ENCODE assay signal across 1 cellular context in genomic region chr22:42079319-42080251, GRCh38.
TF ChIP-seq lines count a peak whose summit lies in the region.

A gene with protein sequence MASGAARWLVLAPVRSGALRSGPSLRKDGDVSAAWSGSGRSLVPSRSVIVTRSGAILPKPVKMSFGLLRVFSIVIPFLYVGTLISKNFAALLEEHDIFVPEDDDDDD (plus strand): TSS chr22:42079700. CDS start chr22:42079769, 69 bp downstream.

TF ChIP-seq in HepG2, 621 proteins besides CTCF, POLR2A, EP300 and RAD21 (continued from another document and continues in another):
- TF ChIP-seq HCFC1 (IDR thresholded peaks at IDR 0.05; ENCODE audit: low read depth, low read length) (no peak), MTERF4 (CRISPR knock-in tag; IDR thresholded peaks at IDR 0.05) (no peak), MTF2 (CRISPR knock-in tag; IDR thresholded peaks at IDR 0.05; ENCODE audit: borderline replicate concordance) (peak; percentile 33; the same call in 1 of the 2 replicates), ZNF773 (CRISPR knock-in tag; IDR thresholded peaks at IDR 0.05; ENCODE audit: borderline replicate concordance) (no peak), TFAP4 (IDR thresholded peaks at IDR 0.05; ENCODE audit: borderline replicate concordance, low read depth) (0 out of 2 replicates have a peak, but pooled peaks have one; percentile 8), RXRA (CRISPR knock-in tag; IDR thresholded peaks at IDR 0.05) (peak; percentile 71; the same call in 1 of the 2 replicates), TBL1XR1 (IDR thresholded peaks at IDR 0.05; ENCODE audit: borderline replicate concordance, low read length, partially characterized antibody) (no peak), SMAD1 (CRISPR knock-in tag; IDR thresholded peaks at IDR 0.05; ENCODE audit: borderline replicate concordance, low read depth) (peak; percentile 59; the same call in 1 of the 2 replicates), ZNF484 (CRISPR knock-in tag; IDR thresholded peaks at IDR 0.05; ENCODE audit: borderline replicate concordance, low read depth) (no peak), ZNF572 (CRISPR knock-in tag; IDR thresholded peaks at IDR 0.05) (peak; percentile 87; the same call in 1 of the 2 replicates), MATR3 (CRISPR knock-in tag; IDR thresholded peaks at IDR 0.05) (no peak), ZMYM3 (CRISPR knock-in tag; IDR thresholded peaks at IDR 0.05) (peak; percentile 43), SNAPC2 (CRISPR knock-in tag; IDR thresholded peaks at IDR 0.05) (peak; percentile 57; the same call in 1 of the 2 replicates), ZNF800 (CRISPR knock-in tag; IDR thresholded peaks at IDR 0.05) (peak; percentile 85), HDAC2 (CRISPR knock-in tag; IDR thresholded peaks at IDR 0.05) (0 out of 2 replicates have a peak, but pooled peaks have one; percentile 26), CENPX (CRISPR knock-in tag; IDR thresholded peaks at IDR 0.05) (no peak), ZNF615 (CRISPR knock-in tag; IDR thresholded peaks at IDR 0.05; ENCODE audit: borderline replicate concordance) (no peak), ZFAT (CRISPR knock-in tag; conservative IDR thresholded peaks at IDR 0.05) (peak; percentile 64; the same call in 1 of the 2 replicates), ZNF614 (CRISPR knock-in tag; IDR thresholded peaks at IDR 0.05; ENCODE audit: borderline replicate concordance) (peak; percentile 30; the same call in 1 of the 2 replicates), THAP8 (CRISPR knock-in tag; IDR thresholded peaks at IDR 0.05; ENCODE audit: borderline replicate concordance) (no peak), ZFP37 (CRISPR knock-in tag; IDR thresholded peaks at IDR 0.05; ENCODE audit: borderline replicate concordance) (0 out of 2 replicates have a peak, but pooled peaks have one; percentile 31), PHF8 (CRISPR knock-in tag; IDR thresholded peaks at IDR 0.05) (peak; percentile 91), ZNF136 (CRISPR knock-in tag; IDR thresholded peaks at IDR 0.05; ENCODE audit: low read depth) (no peak), ZNF607 (CRISPR knock-in tag; IDR thresholded peaks at IDR 0.05; ENCODE audit: borderline replicate concordance) (peak; percentile 89), SKI (IDR thresholded peaks at IDR 0.05; ENCODE audit: partially characterized antibody) (no peak), AKAP8 (CRISPR knock-in tag; IDR thresholded peaks at IDR 0.05) (0 out of 2 replicates have a peak, but pooled peaks have one; percentile 6), HMGXB3 (CRISPR knock-in tag; IDR thresholded peaks at IDR 0.05; ENCODE audit: borderline replicate concordance) (no peak), DR1 (CRISPR knock-in tag; IDR thresholded peaks at IDR 0.05) (peak; percentile 38; the same call in 1 of the 2 replicates), SP1 (IDR thresholded peaks at IDR 0.05) (no peak), SP1 (CRISPR knock-in tag; IDR thresholded peaks at IDR 0.05) (peak; percentile 23; the same call in 1 of the 2 replicates), TOE1 (CRISPR knock-in tag; IDR thresholded peaks at IDR 0.05) (no peak), HHEX (CRISPR knock-in tag; IDR thresholded peaks at IDR 0.05) (no peak), ZNF510 (CRISPR knock-in tag; IDR thresholded peaks at IDR 0.05; ENCODE audit: low read depth) (peak; percentile 78; the same call in 1 of the 2 replicates), ZNF652 (CRISPR knock-in tag; IDR thresholded peaks at IDR 0.05; ENCODE audit: borderline replicate concordance, low read depth) (no peak; the same call in 1 of the 2 replicates), KLF11 (CRISPR knock-in tag; IDR thresholded peaks at IDR 0.05) (0 out of 2 replicates have a peak, but pooled peaks have one; percentile 78), TOPORS (CRISPR knock-in tag; IDR thresholded peaks at IDR 0.05) (no peak), ZNF772 (CRISPR knock-in tag; IDR thresholded peaks at IDR 0.05) (no peak), ATF3 (CRISPR knock-in tag; IDR thresholded peaks at IDR 0.05) (no peak), IKZF4 (CRISPR knock-in tag; IDR thresholded peaks at IDR 0.05; ENCODE audit: borderline replicate concordance, low read depth, not compliant biosample characterization) (no peak), ZNF296 (CRISPR knock-in tag; conservative IDR thresholded peaks at IDR 0.05) (no peak), ZNF317 (CRISPR knock-in tag; IDR thresholded peaks at IDR 0.05) (peak; percentile 86), POLR2AphosphoS5 (IDR thresholded peaks at IDR 0.05; ENCODE audit: low read depth, low read length) (peak; percentile 75), STAG1 (CRISPR knock-in tag; IDR thresholded peaks at IDR 0.05) (no peak), SATB2 (CRISPR knock-in tag; IDR thresholded peaks at IDR 0.05) (no peak; the same call in 1 of the 2 replicates), SOX6 (IDR thresholded peaks at IDR 0.05) (no peak), SOX6 (CRISPR knock-in tag; IDR thresholded peaks at IDR 0.05) (peak; percentile 37; the same call in 1 of the 2 replicates), SOX13 (IDR thresholded peaks at IDR 0.05) (no peak; the same call in 1 of the 2 replicates), SOX13 (CRISPR knock-in tag; conservative IDR thresholded peaks at IDR 0.05 in 1 of 2, IDR thresholded peaks at IDR 0.05 in 1 of 2) (no peak), ZNF468 (CRISPR knock-in tag; IDR thresholded peaks at IDR 0.05) (no peak), SAP130 (CRISPR knock-in tag; IDR thresholded peaks at IDR 0.05; ENCODE audit: low read depth) (peak; percentile 90)
- TF ChIP-seq, protein P1, sequence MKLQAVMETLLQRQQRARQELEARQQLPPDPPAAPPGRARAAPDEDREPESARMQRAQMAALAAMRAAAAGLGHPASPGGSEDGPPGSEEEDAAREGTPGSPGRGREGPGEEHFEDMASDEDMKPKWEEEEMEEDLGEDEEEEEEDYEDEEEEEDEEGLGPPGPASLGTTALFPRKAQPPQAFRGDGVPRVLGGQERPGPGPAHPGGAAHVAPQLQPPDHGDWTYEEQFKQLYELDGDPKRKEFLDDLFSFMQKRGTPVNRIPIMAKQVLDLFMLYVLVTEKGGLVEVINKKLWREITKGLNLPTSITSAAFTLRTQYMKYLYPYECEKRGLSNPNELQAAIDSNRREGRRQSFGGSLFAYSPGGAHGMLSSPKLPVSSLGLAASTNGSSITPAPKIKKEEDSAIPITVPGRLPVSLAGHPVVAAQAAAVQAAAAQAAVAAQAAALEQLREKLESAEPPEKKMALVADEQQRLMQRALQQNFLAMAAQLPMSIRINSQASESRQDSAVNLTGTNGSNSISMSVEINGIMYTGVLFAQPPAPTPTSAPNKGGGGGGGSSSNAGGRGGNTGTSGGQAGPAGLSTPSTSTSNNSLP (IDR thresholded peaks at IDR 0.05; ENCODE audit: low read depth, low read length), result no peak
- TF ChIP-seq, protein P2, sequence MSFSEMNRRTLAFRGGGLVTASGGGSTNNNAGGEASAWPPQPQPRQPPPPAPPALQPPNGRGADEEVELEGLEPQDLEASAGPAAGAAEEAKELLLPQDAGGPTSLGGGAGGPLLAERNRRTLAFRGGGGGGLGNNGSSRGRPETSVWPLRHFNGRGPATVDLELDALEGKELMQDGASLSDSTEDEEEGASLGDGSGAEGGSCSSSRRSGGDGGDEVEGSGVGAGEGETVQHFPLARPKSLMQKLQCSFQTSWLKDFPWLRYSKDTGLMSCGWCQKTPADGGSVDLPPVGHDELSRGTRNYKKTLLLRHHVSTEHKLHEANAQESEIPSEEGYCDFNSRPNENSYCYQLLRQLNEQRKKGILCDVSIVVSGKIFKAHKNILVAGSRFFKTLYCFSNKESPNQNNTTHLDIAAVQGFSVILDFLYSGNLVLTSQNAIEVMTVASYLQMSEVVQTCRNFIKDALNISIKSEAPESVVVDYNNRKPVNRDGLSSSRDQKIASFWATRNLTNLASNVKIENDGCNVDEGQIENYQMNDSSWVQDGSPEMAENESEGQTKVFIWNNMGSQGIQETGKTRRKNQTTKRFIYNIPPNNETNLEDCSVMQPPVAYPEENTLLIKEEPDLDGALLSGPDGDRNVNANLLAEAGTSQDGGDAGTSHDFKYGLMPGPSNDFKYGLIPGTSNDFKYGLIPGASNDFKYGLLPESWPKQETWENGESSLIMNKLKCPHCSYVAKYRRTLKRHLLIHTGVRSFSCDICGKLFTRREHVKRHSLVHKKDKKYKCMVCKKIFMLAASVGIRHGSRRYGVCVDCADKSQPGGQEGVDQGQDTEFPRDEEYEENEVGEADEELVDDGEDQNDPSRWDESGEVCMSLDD (CRISPR knock-in tag; IDR thresholded peaks at IDR 0.05; ENCODE audit: borderline replicate concordance), result peak; percentile 74; the same call in 1 of the 2 replicates
- TF ChIP-seq, protein P3, sequence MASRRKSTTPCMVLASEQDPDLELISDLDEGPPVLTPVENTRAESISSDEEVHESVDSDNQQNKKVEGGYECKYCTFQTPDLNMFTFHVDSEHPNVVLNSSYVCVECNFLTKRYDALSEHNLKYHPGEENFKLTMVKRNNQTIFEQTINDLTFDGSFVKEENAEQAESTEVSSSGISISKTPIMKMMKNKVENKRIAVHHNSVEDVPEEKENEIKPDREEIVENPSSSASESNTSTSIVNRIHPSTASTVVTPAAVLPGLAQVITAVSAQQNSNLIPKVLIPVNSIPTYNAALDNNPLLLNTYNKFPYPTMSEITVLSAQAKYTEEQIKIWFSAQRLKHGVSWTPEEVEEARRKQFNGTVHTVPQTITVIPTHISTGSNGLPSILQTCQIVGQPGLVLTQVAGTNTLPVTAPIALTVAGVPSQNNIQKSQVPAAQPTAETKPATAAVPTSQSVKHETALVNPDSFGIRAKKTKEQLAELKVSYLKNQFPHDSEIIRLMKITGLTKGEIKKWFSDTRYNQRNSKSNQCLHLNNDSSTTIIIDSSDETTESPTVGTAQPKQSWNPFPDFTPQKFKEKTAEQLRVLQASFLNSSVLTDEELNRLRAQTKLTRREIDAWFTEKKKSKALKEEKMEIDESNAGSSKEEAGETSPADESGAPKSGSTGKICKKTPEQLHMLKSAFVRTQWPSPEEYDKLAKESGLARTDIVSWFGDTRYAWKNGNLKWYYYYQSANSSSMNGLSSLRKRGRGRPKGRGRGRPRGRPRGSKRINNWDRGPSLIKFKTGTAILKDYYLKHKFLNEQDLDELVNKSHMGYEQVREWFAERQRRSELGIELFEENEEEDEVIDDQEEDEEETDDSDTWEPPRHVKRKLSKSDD (CRISPR knock-in tag; IDR thresholded peaks at IDR 0.05; ENCODE audit: low read depth), result peak; percentile 89
